ENCODE assay signal across 12 cellular contexts in genomic region chr10:124710266-124710881, GRCh38. TPM values are rescaled to one million over a fixed set of nuclear protein-coding genes. Genes with fewer than 3 reads are reported as not detected.
DNase-seq lines count a peak whose midpoint lies in the region; ATAC-seq, FAIRE-seq and TF ChIP-seq lines count a peak whose summit lies in the region.
"Had no signal": no experiment of that assay in that cellular context is flagged by ENCODE, and none has a peak within 500 bp of the region (broad histone marks: within the 10 kb centered on the region; RNA-seq: fewer than 3 reads in every experiment).

No MANE protein-coding gene starts in this region.

- no peak for TF ChIP-seq POLR2A in GM12878 (IDR thresholded peaks at IDR 0.05; ENCODE audit: low read depth, low read length)

- H2AFZ ChIP-seq in GM12878 (ENCODE audit: control insufficient read depth, low read depth, low read length) = no peak overlapping the region

- H3K36me3 ChIP-seq in GM12878 (ENCODE audit: control insufficient read depth in 2 of 2, insufficient read depth in 2 of 2, low read length in 1 of 2) (peaks cover 0 to 10% of the 10 kb centered on the region in 2 experiments; a peak in 3 of 4 replicates), small intestine (ENCODE audit: control insufficient read depth in 2 of 2, insufficient read depth in 2 of 2, low read length in 2 of 2) (peaks cover 0 to 2% of the 10 kb centered on the region in 2 donors)

- H3K4me1 ChIP-seq in GM12878 (ENCODE audit: control insufficient read depth, insufficient read depth, low read length) (peaks cover 5% of the 10 kb centered on the region), small intestine (ENCODE audit: control insufficient read depth in 2 of 2, insufficient read depth in 1 of 2, low read depth in 1 of 2, low read length in 1 of 2) (peaks cover 27 to 31% of the 10 kb centered on the region in 2 donors)
- H3K4me1 ChIP-seq: Caco-2 had no signal

- H3K4me2 ChIP-seq in GM12878 (ENCODE audit: control insufficient read depth, insufficient read depth) = no peak overlapping the region

- H3K36me3 Mint-ChIP-seq in CD4-positive, alpha-beta T cell (ENCODE audit: low read depth) = peaks cover 18% of the 10 kb centered on the region

- H3K79me2 ChIP-seq in GM12878 (ENCODE audit: control insufficient read depth, insufficient read depth, low read length) = peaks cover 4% of the 10 kb centered on the region

- no peak for TF ChIP-seq RAD21 in GM12878 (IDR thresholded peaks at IDR 0.05; ENCODE audit: insufficient read depth, low read depth, low read length)

- peak overlapping the region; percentile 91 for H3K27ac Mint-ChIP-seq in CD4-positive, alpha-beta T cell

- H4K20me1 ChIP-seq in GM12878 (ENCODE audit: control insufficient read depth, insufficient read depth) = no peaks in the 10 kb centered on the region

- H3K27me3 Mint-ChIP-seq in CD4-positive, alpha-beta T cell = no peaks in the 10 kb centered on the region

- no peak for DNase-seq in CD4-positive, alpha-beta T cell
- DNase-seq in GM12878 (ENCODE audit: low read depth, low spot score) = no peak
- DNase-seq in left kidney (ENCODE audit: low read depth, low spot score) = peak; percentile 79
- DNase-seq in small intestine = no peak
- DNase-seq in NCI-H2107 treated with DMSO at 0.1 percent for 48 hours (lab: John Stamatoyannopoulos, UW; ENCODE audit: unreplicated experiment) = no peak
- no peak for DNase-seq in D341Med (ENCODE audit: low spot score)
- DNase-seq: activated CD4-positive, CD25-positive, alpha-beta regulatory T cell treated with anti-CD3 and anti-CD28 coated beads, Interleukin-2, amount 50 U/mL, for 72 hours; activated gamma-delta T cell treated with Interleukin-2 at 50 U/mL for 16 hours; Caco-2; NK-92 treated with Interleukin-12 subunit alpha and Interleukin-12 subunit beta, amount 100 ng/mL, for 24 hours had no signal

- intact Hi-C loops in CD4-positive, alpha-beta T cell (cut with DNase I, micrococcal nuclease) = no loop called here
- intact Hi-C loops in GM12878 (cut with micrococcal nuclease; ENCODE audit: unreplicated experiment) = no loop called here

- TF ChIP-seq CTCF in CD4-positive, alpha-beta T cell (IDR thresholded peaks at IDR 0.05) = no peak
- TF ChIP-seq CTCF in GM12878 (IDR thresholded peaks at IDR 0.05 in 2 of 3, conservative IDR thresholded peaks at IDR 0.05 in 1 of 3; ENCODE audit: control insufficient read depth in 2 of 3, extremely low read depth in 1 of 3, insufficient read depth in 1 of 3, low read depth in 3 of 3, low read length in 3 of 3) = no peak

- BruUV-seq in GM12878 (replicated peaks; lab: Mats Ljungman, UMichigan) = no TSS peak

- FAIRE-seq in GM12878 (lab: Jason Lieb, UNC) = no peak
- FAIRE-seq in small intestine (lab: Jason Lieb, UNC) = no peak

- POLR2A ChIA-PET in CD4-positive, alpha-beta T cell (lab: Charles Lee) = interaction anchor here (10.2 kb wide), 1 partner anchor 6 kb away, joined by 133 read pairs; no protein-coding TSS in a partner anchor
- POLR2A ChIA-PET in GM12878 (lab: Charles Lee) = interaction anchor here (0.5 kb wide), 1 partner anchor 27 kb away, joined by 3 read pairs; no protein-coding TSS in a partner anchor

- in situ Hi-C loops in GM12878 (cut with MboI) = no loop called here

- CTCF ChIA-PET in CD4-positive, alpha-beta T cell (lab: Charles Lee) = interaction anchor here (0.7 to 3.5 kb wide), 2 partner anchors 8 to 161 kb away, joined by 3 to 22 read pairs; no protein-coding TSS in a partner anchor
- CTCF ChIA-PET in GM12878 (lab: Yijun Ruan, JAX) = no interaction called here

- WGBS in GM12878 (ENCODE audit: insufficient coverage, insufficient replicate concordance, low lambda C conversion rate, missing lambda C conversion rate) = 66% methylated on average over 14 of the region's 14 CpGs
- WGBS in small intestine, 3 donors = 77 to 79% (median 77%) methylated on average over 14 of the region's 14 CpGs

- no peaks in the 10 kb centered on the region for H3K9me3 ChIP-seq in CD4-positive, alpha-beta T cell (ENCODE audit: control insufficient read depth, low read length)
- H3K9me3 ChIP-seq in GM12878 (replicated peaks; ENCODE audit: control insufficient read depth, insufficient read depth, low read length) = no peaks in the 10 kb centered on the region
- no peaks in the 10 kb centered on the region for H3K9me3 ChIP-seq in small intestine (ENCODE audit: control insufficient read depth, low read depth)
- H3K9me3 ChIP-seq: Caco-2 had no signal

- ATAC-seq in CD4-positive, alpha-beta T cell (ENCODE audit: poor library complexity) = no peak
- ATAC-seq in GM12878 = peak; percentile 32; the same call in 1 of the 3 replicates
- ATAC-seq in HG03175 (IDR thresholded peaks at IDR 0.05; ENCODE audit: unreplicated experiment) = no peak
- no peak for ATAC-seq in HG03520 (IDR thresholded peaks at IDR 0.05; ENCODE audit: unreplicated experiment)

- peaks cover 90% of the 10 kb centered on the region for H3K4me1 Mint-ChIP-seq in CD4-positive, alpha-beta T cell (ENCODE audit: low read depth)

- no peak for TF ChIP-seq EP300 in GM12878 (IDR thresholded peaks at IDR 0.05; ENCODE audit: borderline replicate concordance in 1 of 2, control insufficient read depth in 1 of 2, low read depth in 2 of 2, low read length in 2 of 2)

- H3K4me3 ChIP-seq in GM12878 (no peak overlapping the region), small intestine (ENCODE audit: low read depth in 1 of 2, low read length in 2 of 2) (no peak overlapping the region)

- no peak overlapping the region for H3K9ac ChIP-seq in GM12878 (ENCODE audit: control insufficient read depth, insufficient read depth, low read length)

- no peaks in the 10 kb centered on the region for H3K9me3 Mint-ChIP-seq in CD4-positive, alpha-beta T cell

- H3K27ac ChIP-seq in CD4-positive, alpha-beta T cell (ENCODE audit: low read depth, low read length) = no peak overlapping the region
- H3K27ac ChIP-seq in GM12878 (ENCODE audit: control insufficient read depth, insufficient read depth) (no peak overlapping the region), small intestine (ENCODE audit: low read depth in 1 of 2, low read length in 1 of 2) (peak overlapping the region; percentile 56 to 77)

- H3K4me3 Mint-ChIP-seq in CD4-positive, alpha-beta T cell = peak overlapping the region; percentile 11

- SMC1A ChIA-PET in GM12878 (lab: Charles Lee; ENCODE audit: uncharacterized antibody, unreplicated experiment) = interaction anchor here (2.0 kb wide), 1 partner anchor 9 kb away, joined by 9 read pairs; no protein-coding TSS in a partner anchor

- RAD21 ChIA-PET in GM12878 (lab: Charles Lee; ENCODE audit: unreplicated experiment) = no interaction called here

- H3K27me3 ChIP-seq in CD4-positive, alpha-beta T cell (ENCODE audit: control insufficient read depth, insufficient read depth, low read length) = no peaks in the 10 kb centered on the region
- H3K27me3 ChIP-seq in GM12878 (replicated peaks in 1 of 2; ENCODE audit: control insufficient read depth in 2 of 2, insufficient read depth in 2 of 2, low read length in 1 of 2) (no peaks in the 10 kb centered on the region), small intestine (ENCODE audit: control insufficient read depth in 2 of 2, insufficient read depth in 2 of 2, low read length in 2 of 2) (no peaks in the 10 kb centered on the region)

TF ChIP-seq in GM12878, 131 proteins besides CTCF, POLR2A, EP300 and RAD21 (continues in another document):
- TF ChIP-seq STAT3 (IDR thresholded peaks at IDR 0.05; ENCODE audit: low read depth, low read length) = no peak
- TF ChIP-seq IRF3 (IDR thresholded peaks at IDR 0.05) = no peak
- TF ChIP-seq MTA2 (IDR thresholded peaks at IDR 0.05; ENCODE audit: low read depth) = no peak
- no peak for TF ChIP-seq KLF5 (IDR thresholded peaks at IDR 0.05; ENCODE audit: partially characterized antibody)
- no peak for TF ChIP-seq PBX3 (IDR thresholded peaks at IDR 0.05; ENCODE audit: insufficient replicate concordance, low read depth, low read length)
- no peak for TF ChIP-seq NFYA (IDR thresholded peaks at IDR 0.05; ENCODE audit: borderline replicate concordance, low read depth, low read length)
- no peak for TF ChIP-seq JUNB (IDR thresholded peaks at IDR 0.05)

RNA-seq across cellular contexts. Expression of gene FAM53B, which starts 33.8 kb away (rescaled TPM):
- total RNA-seq in CD4-positive, alpha-beta T cell = 10 to 100 TPM; 32.9 to 33.6 TPM
- 50.5 and 56.5 TPM in 2 replicates for total RNA-seq in GM12878 (2013; cell fraction: nucleolus; rRNA removed)
- total RNA-seq in GM12878 (2014; rRNA removed) (20.6 and 26.3 TPM in 2 replicates), GM12878 (2014; rRNA removed; fragmentation: Illumina TruSeq; extraction: Trizol) (9.8 and 12.2 TPM in 2 replicates), GM12878 (2021) (25.2 and 26.1 TPM in 2 replicates)
- polyA plus RNA-seq in GM12878 (2011; ENCODE audit: low read depth) = 3.7 TPM
- polyA plus RNA-seq in GM12878 (2011; rRNA removed) (6.3 and 8.6 TPM in 2 replicates), GM12878 (2014; fragmentation: Illumina TruSeq; extraction: Trizol) (2.7 and 6.5 TPM in 2 replicates), GM12878 (2014; fragmentation: Nextera tagmentation; extraction: Ambion mirVana) (under 1 TPM; 0.05 to 0.16 TPM), GM12878 (2014; rRNA removed) (14.8 and 15.6 TPM in 2 replicates), GM12878 (2016; fragmentation: Nextera tagmentation; extraction: Ambion mirVana) (1 to 10 TPM; 4.9 to 7.7 TPM), small intestine (10 to 100 TPM; 15.1 to 30.2 (median 18.8) TPM)
- polyA plus RNA-seq in GM12878 (2011; cell fraction: cytosol; rRNA removed) = 10.5 and 14.4 TPM in 2 replicates
- 14.4 and 19.5 TPM in 2 replicates for polyA plus RNA-seq in GM12878 (2011; cell fraction: nucleus; rRNA removed)
- polyA plus RNA-seq in GM12878 (2012) = 7.8 and 8.4 TPM in 2 replicates
- 15.6 and 28.6 TPM in 2 replicates for polyA minus RNA-seq in GM12878 (2011; rRNA and poly(A)+ RNA removed)
- polyA minus RNA-seq in GM12878 (2011; cell fraction: cytosol; rRNA and poly(A)+ RNA removed) = 13.3 and 14.2 TPM in 2 replicates
- polyA minus RNA-seq in GM12878 (2011; cell fraction: nucleus; rRNA and poly(A)+ RNA removed) = 11.6 and 25.5 TPM in 2 replicates

Comparison
In these comparisons a context has a peak if more than half of its experiments do, and no peak if none do; other contexts are left out.
1. H3K27ac ChIP-seq: peak in small intestine (2 of 2); none in CD4-positive, alpha-beta T cell (single experiment) and GM12878 (single experiment).